ENCODE assay signal across 12 cellular contexts in genomic region chr7:1611708-1612241, GRCh38. TPM values are rescaled to one million over a fixed set of nuclear protein-coding genes. Genes with fewer than 3 reads are reported as not detected.
A peak's percentile ranks its signal among the peaks of the same experiment; 100 is the strongest.
DNase-seq lines count a peak whose midpoint lies in the region; ATAC-seq, FAIRE-seq and TF ChIP-seq lines count a peak whose summit lies in the region.
"Had no signal": no experiment of that assay in that cellular context is flagged by ENCODE, and none has a peak within 500 bp of the region (broad histone marks: within the 10 kb centered on the region; RNA-seq: fewer than 3 reads in every experiment).

No MANE protein-coding gene starts in this region.

- no peak for TF ChIP-seq RAD21 in K562 (CRISPR knock-in tag; conservative IDR thresholded peaks at IDR 0.05 in 1 of 2, IDR thresholded peaks at IDR 0.05 in 1 of 2)

- H3K9me3 ChIP-seq in K562 (replicated peaks; ENCODE audit: control insufficient read depth, insufficient read depth, low read depth, low read length) (no peaks in the 10 kb centered on the region), gastroesophageal sphincter (no peaks in the 10 kb centered on the region)
- H3K9me3 ChIP-seq: BLaER1, pancreas had no signal

- no peak for TF ChIP-seq EP300 in K562 (IDR thresholded peaks at IDR 0.05; ENCODE audit: low read length)
- TF ChIP-seq EP300 in gastroesophageal sphincter (IDR thresholded peaks at IDR 0.05) = no peak

- no TSS peak for BruUV-seq in K562 (replicated peaks; lab: Mats Ljungman, UMichigan)

- no peak for ATAC-seq in K562
- ATAC-seq in GM19035 (IDR thresholded peaks at IDR 0.05; ENCODE audit: unreplicated experiment) = no peak
- no peak for ATAC-seq in gastroesophageal sphincter

- TF ChIP-seq CTCF in K562 (IDR thresholded peaks at IDR 0.05 in 2 of 3, conservative IDR thresholded peaks at IDR 0.05 in 1 of 3; ENCODE audit: insufficient read depth in 2 of 3, low read depth in 1 of 3, low read length in 3 of 3) (no peak), gastroesophageal sphincter (IDR thresholded peaks at IDR 0.05) (no peak)

- no peak overlapping the region for H3K9ac ChIP-seq in K562 (ENCODE audit: insufficient read depth in 1 of 2, low read depth in 2 of 2, low read length in 2 of 2)
- H3K9ac ChIP-seq: BLaER1 had no signal

- POLR2A ChIA-PET in K562 (lab: Yijun Ruan, JAX) = no interaction called here

- H3K27ac ChIP-seq in ACC112 (ENCODE audit: low read depth, low read length) (peak overlapping the region; percentile 55; the same call in 1 of the 2 replicates), K562 (ENCODE audit: extremely low read depth, low read depth, low read length) (no peak overlapping the region), gastroesophageal sphincter (no peak overlapping the region)
- H3K27ac ChIP-seq: BLaER1, pancreas had no signal

- in situ Hi-C loops in K562 (cut with MboI) = no loop called here

- TF ChIP-seq POLR2A in K562 (conservative IDR thresholded peaks at IDR 0.05) (no peak), gastroesophageal sphincter (IDR thresholded peaks at IDR 0.05) (no peak), erythroblast (IDR thresholded peaks at IDR 0.05; ENCODE audit: low read length) (no peak)

- H3K9me1 ChIP-seq in K562 (ENCODE audit: control insufficient read depth, insufficient read depth, low read length) = no peaks in the 10 kb centered on the region

- H3K27me3 ChIP-seq in ACC112 (ENCODE audit: insufficient read depth, low read length) (peaks cover 21% of the 10 kb centered on the region), K562 (ENCODE audit: control insufficient read depth in 2 of 2, insufficient read depth in 2 of 2, low read length in 2 of 2) (peaks cover 28 to 59% of the 10 kb centered on the region in 2 experiments), gastroesophageal sphincter (peaks cover 46% of the 10 kb centered on the region)
- H3K27me3 ChIP-seq: BLaER1, pancreas had no signal

- peaks cover 8% of the 10 kb centered on the region; the same call in 1 of the 2 replicates for H4K20me1 ChIP-seq in K562 (replicated peaks; ENCODE audit: control insufficient read depth, insufficient read depth, low read length)
- H4K20me1 ChIP-seq: BLaER1 had no signal

- DNase-seq in HT1080 (ENCODE audit: low read depth) (peak; percentile 79), K562 (ENCODE audit: extremely low read depth in 1 of 4, low spot score in 3 of 4) (no peak), kidney tubule cell (ENCODE audit: low spot score) (peak; percentile 90), erythroblast (lab: John Stamatoyannopoulos, UW) (no peak), NCI-H2227 (lab: John Stamatoyannopoulos, UW; ENCODE audit: unreplicated experiment) (no peak)
- DNase-seq: NCI-H2081, pancreas had no signal

- WGBS in K562 (ENCODE audit: insufficient coverage, low coverage, missing lambda C conversion rate) = 0% methylated on average over 10 of the region's 10 CpGs
- 0% methylated on average over 1 of the region's 10 CpGs; no CpG with 5 or more reads in 1 of the 2 donors for WGBS in gastroesophageal sphincter (ENCODE audit: low coverage in 1 of 2), 2 donors

- no peak for FAIRE-seq in K562 (lab: Jason Lieb, UNC)
- FAIRE-seq: pancreas had no signal

- peaks cover 13% of the 10 kb centered on the region for H3K4me1 ChIP-seq in ACC112 (ENCODE audit: control insufficient read depth, insufficient read depth, low read length, unreplicated experiment)
- peaks cover 0 to 25% of the 10 kb centered on the region in 2 experiments; a peak in 2 of 5 replicates for H3K4me1 ChIP-seq in K562 (replicated peaks in 1 of 2; ENCODE audit: control insufficient read depth in 2 of 2, insufficient read depth in 2 of 2, low read length in 2 of 2)
- H3K4me1 ChIP-seq in gastroesophageal sphincter = no peaks in the 10 kb centered on the region
- H3K4me1 ChIP-seq: pancreas had no signal

- H2AFZ ChIP-seq in ACC112 (ENCODE audit: low read length, unreplicated experiment) (no peak overlapping the region), K562 (ENCODE audit: low read depth, low read length) (no peak overlapping the region)

- H3K79me2 ChIP-seq in ACC112 (ENCODE audit: control insufficient read depth, insufficient read depth, low read length, unreplicated experiment) (no peaks in the 10 kb centered on the region), K562 (ENCODE audit: control insufficient read depth, insufficient read depth, low read length) (no peaks in the 10 kb centered on the region)

- intact Hi-C loops in K562 (cut with micrococcal nuclease) = no loop called here

- no peak overlapping the region for H3K4me2 ChIP-seq in K562 (ENCODE audit: insufficient read depth, low read length)
- H3K4me2 ChIP-seq: BLaER1 had no signal

- H3K4me3 ChIP-seq in ACC112 (ENCODE audit: low read depth, low read length) = no peak overlapping the region
- H3K4me3 ChIP-seq in K562 = no peak overlapping the region
- H3K4me3 ChIP-seq in gastroesophageal sphincter = no peak overlapping the region
- H3K4me3 ChIP-seq: BLaER1, pancreas had no signal

- CTCF ChIA-PET in K562 (lab: Yijun Ruan, JAX; ENCODE audit: low intra/inter-chr PET ratio) = no interaction called here

- H3K36me3 ChIP-seq in ACC112 (ENCODE audit: insufficient read depth, low read length) (no peaks in the 10 kb centered on the region), K562 (ENCODE audit: control insufficient read depth, insufficient read depth, low read length) (no peaks in the 10 kb centered on the region), gastroesophageal sphincter (no peaks in the 10 kb centered on the region)
- H3K36me3 ChIP-seq: BLaER1, pancreas had no signal

RNA-seq across cellular contexts. Expression of gene PSMG3, which starts 41.9 kb away (rescaled TPM):
- 72.1 and 97.7 TPM in 2 replicates for total RNA-seq in HT1080 (2014; rRNA removed; shearing (Covaris generic))
- 57.8 and 71.6 TPM in 2 replicates for polyA plus RNA-seq in HT1080 (2015; cell fraction: cytosol; rRNA removed)
- 47.0 and 55.2 TPM in 2 replicates for polyA plus RNA-seq in HT1080 (2015; cell fraction: nucleus; rRNA removed)
- total RNA-seq in K562 (2011; cell fraction: chromatin; rRNA removed; ENCODE audit: low replicate concordance) = 26.2 and 74.4 TPM in 2 replicates
- total RNA-seq in K562 (2011; cell fraction: nucleolus; rRNA removed) = 89.7 and 92.9 TPM in 2 replicates
- 63.3 and 66.8 TPM in 2 replicates for total RNA-seq in K562 (2011; cell fraction: nucleoplasm; rRNA removed)
- 122 and 132 TPM in 2 replicates for total RNA-seq in K562 (2014; rRNA removed)
- total RNA-seq in K562 (2014; rRNA removed; fragmentation: Illumina TruSeq; extraction: Trizol) = 46.5 and 57.2 TPM in 2 replicates
- total RNA-seq in K562 (2015; rRNA removed; fragmentation: Illumina TruSeq; extraction: Trizol) = 81.5 and 83.4 TPM in 2 replicates
- 77.3 and 80.1 TPM in 2 replicates for total RNA-seq in K562 (2021)
- 93.6 and 96.3 TPM in 2 replicates for polyA plus RNA-seq in K562 (2011; rRNA removed)
- 110 and 136 TPM in 2 replicates for polyA plus RNA-seq in K562 (2011; cell fraction: cytosol; rRNA removed)
- polyA plus RNA-seq in K562 (2011; cell fraction: nucleus; rRNA removed) = 144 and 158 TPM in 2 replicates
- polyA plus RNA-seq in K562 (2012) = 65.4 and 71.5 TPM in 2 replicates
- polyA plus RNA-seq in K562 (2014; fragmentation: Illumina TruSeq; extraction: Trizol) = 54.0 and 64.6 TPM in 2 replicates
- polyA plus RNA-seq in K562 (2014; fragmentation: Nextera tagmentation; extraction: Ambion mirVana) = 10 to 100 TPM; 34.8 to 55.3 TPM
- 121 and 136 TPM in 2 replicates for polyA plus RNA-seq in K562 (2014; rRNA removed)
- 20.1 and 30.9 TPM in 2 replicates for polyA minus RNA-seq in K562 (2011; rRNA and poly(A)+ RNA removed)
- polyA minus RNA-seq in K562 (2011; cell fraction: cytosol; rRNA and poly(A)+ RNA removed) = 22.6 and 24.3 TPM in 2 replicates
- polyA minus RNA-seq in K562 (2011; cell fraction: nucleus; rRNA and poly(A)+ RNA removed) = 12.3 and 13.9 TPM in 2 replicates
- 10 to 100 TPM; 27.7 to 36.6 (median 35.7) TPM for total RNA-seq in gastroesophageal sphincter

RNA-seq across cellular contexts. Expression of gene TMEM184A, which starts 55.8 kb away (rescaled TPM):
- total RNA-seq in HT1080 (2014; rRNA removed; shearing (Covaris generic)) = 1.1 and 1.5 TPM in 2 replicates
- polyA plus RNA-seq in HT1080 (2015; cell fraction: cytosol; rRNA removed) = 1.5 and 2.3 TPM in 2 replicates
- polyA plus RNA-seq in HT1080 (2015; cell fraction: nucleus; rRNA removed) = 7.8 and 8.4 TPM in 2 replicates
- total RNA-seq in K562 (2011; cell fraction: chromatin; rRNA removed; ENCODE audit: low replicate concordance) = 0.32 and 2.6 TPM in 2 replicates
- 0.66 and 1.5 TPM in 2 replicates for total RNA-seq in K562 (2011; cell fraction: nucleolus; rRNA removed)
- 0.29 and 1.8 TPM in 2 replicates for total RNA-seq in K562 (2011; cell fraction: nucleoplasm; rRNA removed)
- total RNA-seq in K562 (2014; rRNA removed) = 0.18 TPM in 1 of 2 replicates, not detected in the other
- not detected in 2 replicates for total RNA-seq in K562 (2014; rRNA removed; fragmentation: Illumina TruSeq; extraction: Trizol)
- total RNA-seq in K562 (2015; rRNA removed; fragmentation: Illumina TruSeq; extraction: Trizol) = not detected in 2 replicates
- total RNA-seq in K562 (2021) = 0.11 and 0.31 TPM in 2 replicates
- polyA plus RNA-seq in K562 (2011; rRNA removed) = 0.10 and 0.20 TPM in 2 replicates
- 0.12 and 0.72 TPM in 2 replicates for polyA plus RNA-seq in K562 (2011; cell fraction: cytosol; rRNA removed)
- polyA plus RNA-seq in K562 (2011; cell fraction: nucleus; rRNA removed) = 0.53 and 1.7 TPM in 2 replicates
- 0.04 and 0.12 TPM in 2 replicates for polyA plus RNA-seq in K562 (2012)
- not detected in 2 replicates for polyA plus RNA-seq in K562 (2014; fragmentation: Illumina TruSeq; extraction: Trizol)
- not detected for polyA plus RNA-seq in K562 (2014; fragmentation: Nextera tagmentation; extraction: Ambion mirVana)
- not detected in 2 replicates for polyA plus RNA-seq in K562 (2014; rRNA removed)
- 0.14 and 0.15 TPM in 2 replicates for polyA minus RNA-seq in K562 (2011; rRNA and poly(A)+ RNA removed)
- polyA minus RNA-seq in K562 (2011; cell fraction: cytosol; rRNA and poly(A)+ RNA removed) = 0.19 and 0.27 TPM in 2 replicates
- 0.89 and 1.1 TPM in 2 replicates for polyA minus RNA-seq in K562 (2011; cell fraction: nucleus; rRNA and poly(A)+ RNA removed)
- 1 to 10 TPM in 1 of 4 donors, under 1 TPM in 2, not detected in 1; 0.15 to 1.5 (median 0.31) TPM for total RNA-seq in gastroesophageal sphincter
- total RNA-seq: T-helper 1 cell treated with Interleukin-12 subunit alpha and Interleukin-12 subunit beta and Interleukin-4 antibody, amounts not matched to agents 30 ng/mL and 1 ng/mL, for 36 hours had no signal

RNA-seq across cellular contexts. Expression of gene ELFN1, which starts 58.3 kb away (rescaled TPM):
- total RNA-seq in HT1080 (2014; rRNA removed; shearing (Covaris generic)) = 7.4 and 11.1 TPM in 2 replicates
- 2.6 and 2.8 TPM in 2 replicates for polyA plus RNA-seq in HT1080 (2015; cell fraction: cytosol; rRNA removed)
- polyA plus RNA-seq in HT1080 (2015; cell fraction: nucleus; rRNA removed) = 1.8 and 1.9 TPM in 2 replicates
- 0.25 TPM in 1 of 2 replicates, not detected in the other for total RNA-seq in K562 (2011; cell fraction: chromatin; rRNA removed; ENCODE audit: low replicate concordance)
- 0.39 and 0.67 TPM in 2 replicates for total RNA-seq in K562 (2011; cell fraction: nucleolus; rRNA removed)
- 0.07 and 0.31 TPM in 2 replicates for total RNA-seq in K562 (2011; cell fraction: nucleoplasm; rRNA removed)
- total RNA-seq in K562 (2014; rRNA removed) = 0.23 and 0.45 TPM in 2 replicates
- 0.04 and 0.06 TPM in 2 replicates for total RNA-seq in K562 (2014; rRNA removed; fragmentation: Illumina TruSeq; extraction: Trizol)
- total RNA-seq in K562 (2015; rRNA removed; fragmentation: Illumina TruSeq; extraction: Trizol) = 0.08 and 0.18 TPM in 2 replicates
- total RNA-seq in K562 (2021) = 0.45 and 0.64 TPM in 2 replicates
- polyA plus RNA-seq in K562 (2011; rRNA removed) = 0.13 and 0.41 TPM in 2 replicates
- 0.44 and 0.81 TPM in 2 replicates for polyA plus RNA-seq in K562 (2011; cell fraction: cytosol; rRNA removed)
- polyA plus RNA-seq in K562 (2011; cell fraction: nucleus; rRNA removed) = 0.26 and 0.31 TPM in 2 replicates
- polyA plus RNA-seq in K562 (2012) = 0.35 and 0.39 TPM in 2 replicates
- polyA plus RNA-seq in K562 (2014; fragmentation: Illumina TruSeq; extraction: Trizol) = 0.06 and 0.28 TPM in 2 replicates
- polyA plus RNA-seq in K562 (2014; fragmentation: Nextera tagmentation; extraction: Ambion mirVana) = not detected
- 0.11 and 0.33 TPM in 2 replicates for polyA plus RNA-seq in K562 (2014; rRNA removed)
- polyA minus RNA-seq in K562 (2011; rRNA and poly(A)+ RNA removed) = 0.07 and 0.15 TPM in 2 replicates
- 0.38 and 1.0 TPM in 2 replicates for polyA minus RNA-seq in K562 (2011; cell fraction: cytosol; rRNA and poly(A)+ RNA removed)
- polyA minus RNA-seq in K562 (2011; cell fraction: nucleus; rRNA and poly(A)+ RNA removed) = 0.13 and 0.44 TPM in 2 replicates
- total RNA-seq in gastroesophageal sphincter = 1 to 10 TPM in 2 of 4 donors, under 1 TPM in 2; 0.42 to 3.7 (median 1.3) TPM

Comparison
In these comparisons a context has a peak if more than half of its experiments do, and no peak if none do; other contexts are left out.
1. DNase-seq: peak in HT1080 (single experiment) and kidney tubule cell (single experiment); none in K562 (0 of 4), erythroblast (0 of 2) and NCI-H2227 (single experiment).